ENCODE assay signal across 12 cellular contexts in genomic region chr6:108876929-108877775, GRCh38. TPM values are rescaled to one million over a fixed set of nuclear protein-coding genes. Genes with fewer than 3 reads are reported as not detected.
DNase-seq lines count a peak whose midpoint lies in the region; ATAC-seq and TF ChIP-seq lines count a peak whose summit lies in the region.
"Had no signal": no experiment of that assay in that cellular context is flagged by ENCODE, and none has a peak within 500 bp of the region (broad histone marks: within the 10 kb centered on the region; RNA-seq: fewer than 3 reads in every experiment).

No MANE protein-coding gene starts in this region.

- WGBS in right cardiac atrium, result 30% methylated on average over 7 of the region's 7 CpGs

- H3K4me3 ChIP-seq in brain microvascular endothelial cell (ENCODE audit: low read depth, low read length) (no peak overlapping the region), right cardiac atrium (ENCODE audit: low read length) (no peak overlapping the region)

- H3K4me1 Mint-ChIP-seq in T-cell, result peaks cover 36 to 43% (median 37%) of the 10 kb centered on the region in 3 donors

- CTCF ChIA-PET in T-cell (lab: Charles Lee), result interaction anchor here in 1 of 2 donors (0.6 kb wide), 1 partner anchor 90 kb away, joined by 3 read pairs; no protein-coding TSS in a partner anchor

- intact Hi-C loops in right cardiac atrium (cut with DNase I), result no loop called here
- intact Hi-C loops in sciatic nerve (cut with DNase I), result no loop called here

- no peaks in the 10 kb centered on the region for H3K36me3 ChIP-seq in brain microvascular endothelial cell (replicated peaks)

- peak; percentile 82 to 91 for ATAC-seq in right cardiac atrium
- ATAC-seq in sciatic nerve, result peak; percentile 89
- no peak for ATAC-seq in T-cell (replicated peaks in 1 of 4)
- ATAC-seq in HG03460 (IDR thresholded peaks at IDR 0.05; ENCODE audit: unreplicated experiment), result no peak
- no peak for ATAC-seq in HG03196 (IDR thresholded peaks at IDR 0.05; ENCODE audit: unreplicated experiment)
- ATAC-seq: naive thymus-derived CD4-positive, alpha-beta T cell had no signal

- H3K27me3 ChIP-seq in brain microvascular endothelial cell (replicated peaks) (no peaks in the 10 kb centered on the region), right cardiac atrium (ENCODE audit: control insufficient read depth, insufficient read depth) (no peaks in the 10 kb centered on the region)

- H3K27me3 Mint-ChIP-seq in T-cell, result no peaks in the 10 kb centered on the region
- H3K27me3 Mint-ChIP-seq: type B pancreatic cell had no signal

- H3K27ac Mint-ChIP-seq in T-cell, result no peak overlapping the region
- H3K27ac Mint-ChIP-seq: naive thymus-derived CD4-positive, alpha-beta T cell; T-helper 2 cell treated with Interferon-gamma antibody and Interleukin-4, amounts not matched to agents 5 μg/mL and 100 μg/mL, for 36 hours; type B pancreatic cell had no signal

- POLR2A ChIA-PET in T-cell (lab: Charles Lee), result no interaction called here

- H3K9me3 ChIP-seq in right cardiac atrium (ENCODE audit: control insufficient read depth, low read length), result no peaks in the 10 kb centered on the region

- H3K9me3 Mint-ChIP-seq in T-cell, result peaks cover 0 to 4% (median 0%) of the 10 kb centered on the region in 3 donors
- H3K9me3 Mint-ChIP-seq: type B pancreatic cell had no signal

- TF ChIP-seq CTCF in brain microvascular endothelial cell (IDR thresholded peaks at IDR 0.05; ENCODE audit: low read depth, low read length, missing control alignments), result no peak

- in situ Hi-C loops in brain microvascular endothelial cell (cut with HindIII; ENCODE audit: low pct_ligation_motif_present, low sequenced_read_pairs), result no loop called here

- no peak overlapping the region for H3K4me3 Mint-ChIP-seq in T-cell
- H3K4me3 Mint-ChIP-seq: naive thymus-derived CD4-positive, alpha-beta T cell; T-helper 2 cell treated with Interferon-gamma antibody and Interleukin-4, amounts not matched to agents 5 μg/mL and 100 μg/mL, for 36 hours; type B pancreatic cell had no signal

- DNase-seq in AG20443 (ENCODE audit: low spot score), result peak; percentile 81
- peak; percentile 61 for DNase-seq in brain microvascular endothelial cell
- peak; percentile 79 to 91 (median 84) for DNase-seq in right cardiac atrium
- peak; percentile 81 for DNase-seq in sciatic nerve (ENCODE audit: low spot score)
- DNase-seq in NCI-H2107 (lab: John Stamatoyannopoulos, UW), result no peak
- no peak for DNase-seq in T-cell
- DNase-seq: naive thymus-derived CD4-positive, alpha-beta T cell; NCI-H1105 treated with DMSO at 0.1 percent for 48 hours had no signal

- peaks cover 55% of the 10 kb centered on the region for H3K36me3 Mint-ChIP-seq in T-cell

- no peak overlapping the region for H3K27ac ChIP-seq in brain microvascular endothelial cell
- H3K27ac ChIP-seq in right cardiac atrium (ENCODE audit: low read length), result peak overlapping the region; percentile 64

- peaks cover 9% of the 10 kb centered on the region for H3K4me1 ChIP-seq in right cardiac atrium (ENCODE audit: control insufficient read depth, insufficient read depth, low read length)

RNA-seq across cellular contexts. Expression of gene ARMC2, which starts 28.9 kb away (rescaled TPM):
- total RNA-seq in right cardiac atrium (10 to 100 TPM; 12.6 to 16.2 (median 14.0) TPM), sciatic nerve (17.2 TPM), T-cell (1 to 10 TPM; 6.4 to 10.0 (median 8.1) TPM)
- 3.7 TPM for polyA plus RNA-seq in right cardiac atrium

Comparison
In these comparisons a context has a peak if more than half of its experiments do, and no peak if none do; other contexts are left out.
1. DNase-seq: peak in AG20443 (single experiment), brain microvascular endothelial cell (single experiment), right cardiac atrium (3 of 3) and sciatic nerve (single experiment); none in NCI-H2107 (single experiment) and T-cell (0 of 34).
2. ATAC-seq: peak in right cardiac atrium (2 of 2) and sciatic nerve (single experiment); none in T-cell (0 of 4), HG03460 (single experiment) and HG03196 (single experiment).